In genomic region chr22:32309585-32310251, GRCh38 we compare ENCODE assay signal across 26 cellular contexts. TPM values are rescaled to one million over a fixed set of nuclear protein-coding genes. Genes with fewer than 3 reads are reported as not detected.
"Had no signal": no experiment of that assay in that cellular context is flagged by ENCODE, and none has a peak within 500 bp of the region (broad histone marks: within the 10 kb centered on the region; RNA-seq: fewer than 3 reads in every experiment).

No MANE protein-coding gene starts in this region.

- H3K27me3 ChIP-seq: ascending aorta, colonic mucosa, gastrocnemius medialis, ovary, right lobe of liver, upper lobe of left lung had no signal

- H3K36me3 Mint-ChIP-seq: stimulated activated effector memory CD8-positive, alpha-beta T cell treated with anti-CD3 and anti-CD28 coated beads, Interleukin-12 subunit alpha, Interleukin-12 subunit beta, amount 100 ng/mL, for 72 hours; WTC11 had no signal

- H3K27ac Mint-ChIP-seq: activated CD4-positive, alpha-beta memory T cell treated with anti-CD3 and anti-CD28 coated beads, Interleukin-2, amount 10 ng/mL, durations not matched to agents 7 days and 5 days; activated CD4-positive, alpha-beta T cell treated with anti-CD3 and anti-CD28 coated beads for 36 hours; activated T-cell treated with anti-CD3 and anti-CD28 coated beads, Interleukin-2, amount 50 U/mL, for 24 hours; naive thymus-derived CD4-positive, alpha-beta T cell; stimulated activated effector memory CD8-positive, alpha-beta T cell treated with anti-CD3 and anti-CD28 coated beads, Interleukin-12 subunit alpha, Interleukin-12 subunit beta, amount 100 ng/mL, for 72 hours; WTC11 had no signal

- H3K9me3 Mint-ChIP-seq: activated CD4-positive, alpha-beta memory T cell treated with anti-CD3 and anti-CD28 coated beads, Interleukin-2, amount 10 ng/mL, durations not matched to agents 7 days and 5 days; activated T-cell treated with anti-CD3 and anti-CD28 coated beads, Interleukin-2, amount 50 U/mL, for 24 hours; central memory CD8-positive, alpha-beta T cell; naive thymus-derived CD4-positive, alpha-beta T cell; stimulated activated effector memory CD8-positive, alpha-beta T cell treated with anti-CD3 and anti-CD28 coated beads, Interleukin-12 subunit alpha, Interleukin-12 subunit beta, amount 100 ng/mL, for 72 hours; WTC11 had no signal

- H3K4me3 Mint-ChIP-seq: activated CD4-positive, alpha-beta memory T cell treated with anti-CD3 and anti-CD28 coated beads, Interleukin-2, amount 10 ng/mL, durations not matched to agents 7 days and 5 days; activated CD4-positive, alpha-beta T cell treated with anti-CD3 and anti-CD28 coated beads for 36 hours; activated T-cell treated with anti-CD3 and anti-CD28 coated beads, Interleukin-2, amount 50 U/mL, for 24 hours; central memory CD8-positive, alpha-beta T cell; naive thymus-derived CD4-positive, alpha-beta T cell; stimulated activated effector memory CD8-positive, alpha-beta T cell treated with anti-CD3 and anti-CD28 coated beads, Interleukin-12 subunit alpha, Interleukin-12 subunit beta, amount 100 ng/mL, for 72 hours; WTC11 had no signal

- H3K36me3 ChIP-seq: ascending aorta, colonic mucosa, gastrocnemius medialis, ovary, right lobe of liver, stomach, upper lobe of left lung had no signal

- H3K4me1 ChIP-seq: ascending aorta, colonic mucosa, gastrocnemius medialis, right lobe of liver, stomach, upper lobe of left lung had no signal

- H3K4me1 Mint-ChIP-seq: activated CD4-positive, alpha-beta memory T cell treated with anti-CD3 and anti-CD28 coated beads, Interleukin-2, amount 10 ng/mL, durations not matched to agents 7 days and 5 days; activated CD4-positive, alpha-beta T cell treated with anti-CD3 and anti-CD28 coated beads for 36 hours; central memory CD8-positive, alpha-beta T cell; naive thymus-derived CD4-positive, alpha-beta T cell; stimulated activated effector memory CD8-positive, alpha-beta T cell treated with anti-CD3 and anti-CD28 coated beads, Interleukin-12 subunit alpha, Interleukin-12 subunit beta, amount 100 ng/mL, for 72 hours had no signal

- DNase-seq: activated CD4-positive, alpha-beta memory T cell treated with anti-CD3 and anti-CD28 coated beads, Interleukin-2, amount 10 ng/mL, durations not matched to agents 7 days and 5 days; activated CD4-positive, alpha-beta T cell treated with anti-CD3 and anti-CD28 coated beads for 36 hours; activated naive CD4-positive, alpha-beta T cell treated with anti-CD3 and anti-CD28 coated beads, Interleukin-2, amount 50 U/mL, for 16 hours; activated T-cell treated with anti-CD3 and anti-CD28 coated beads, Interleukin-2, amount 50 U/mL, for 24 hours; colonic mucosa; gastrocnemius medialis; head of caudate nucleus; kidney glomerular epithelial cell; left ventricle myocardium superior; mucosa of descending colon; naive thymus-derived CD4-positive, alpha-beta T cell; ovary; stimulated activated CD4-positive, alpha-beta T cell treated with anti-CD3 and anti-CD28 coated beads, Interleukin-4, amount 100 ng/mL, for 1 hour; stomach; upper lobe of left lung had no signal

- H3K9me3 ChIP-seq: ascending aorta, colonic mucosa, gastrocnemius medialis, mucosa of descending colon, ovary, right lobe of liver, stomach, upper lobe of left lung had no signal

- H3K4me2 ChIP-seq: smooth muscle cell had no signal

- H3K4me3 ChIP-seq: ascending aorta, colonic mucosa, gastrocnemius medialis, mucosa of descending colon, ovary, right lobe of liver, smooth muscle cell, stomach, upper lobe of left lung had no signal

- H3K27ac ChIP-seq: ascending aorta, colonic mucosa, gastrocnemius medialis, ovary, right lobe of liver, stomach, upper lobe of left lung had no signal

- ATAC-seq: activated CD4-positive, alpha-beta T cell treated with anti-CD3 and anti-CD28 coated beads for 36 hours; gastrocnemius medialis; left ventricle myocardium superior; mucosa of descending colon; naive thymus-derived CD4-positive, alpha-beta T cell; right lobe of liver; stimulated activated effector memory CD8-positive, alpha-beta T cell treated with anti-CD3 and anti-CD28 coated beads, Interleukin-12 subunit alpha, Interleukin-12 subunit beta, amount 100 ng/mL, for 72 hours; WTC11 had no signal

RNA-seq across cellular contexts. Expression of gene RFPL3, which starts 47.9 kb away (rescaled TPM):
- total RNA-seq: activated CD4-positive, alpha-beta memory T cell treated with anti-CD3 and anti-CD28 coated beads, Interleukin-2, amount 10 ng/mL, durations not matched to agents 7 days and 5 days; activated CD4-positive, alpha-beta T cell treated with anti-CD3 and anti-CD28 coated beads for 36 hours; ascending aorta; colonic mucosa; gastrocnemius medialis; left ventricle myocardium superior; mucosa of descending colon; naive thymus-derived CD4-positive, alpha-beta T cell; ovary; pulmonary artery endothelial cell; right lobe of liver; smooth muscle cell; stomach; T-helper 2 cell treated with Interferon-gamma antibody and Interleukin-4, amounts not matched to agents 100 ng/mL and 5 ng/mL, for 36 hours; temporal lobe; upper lobe of left lung; WTC11 had no signal
- polyA plus RNA-seq: adipose tissue; esophagus; naive thymus-derived CD4-positive, alpha-beta T cell; stomach had no signal

RNA-seq across cellular contexts. Expression of gene SLC5A4, which starts 54.6 kb away (rescaled TPM):
- total RNA-seq: activated CD4-positive, alpha-beta memory T cell treated with anti-CD3 and anti-CD28 coated beads, Interleukin-2, amount 10 ng/mL, durations not matched to agents 7 days and 5 days; activated CD4-positive, alpha-beta T cell treated with anti-CD3 and anti-CD28 coated beads for 36 hours; colonic mucosa; left ventricle myocardium superior; naive thymus-derived CD4-positive, alpha-beta T cell; smooth muscle cell; T-helper 2 cell treated with Interferon-gamma antibody and Interleukin-4, amounts not matched to agents 100 ng/mL and 5 ng/mL, for 36 hours had no signal
- polyA plus RNA-seq: naive thymus-derived CD4-positive, alpha-beta T cell; smooth muscle cell; stomach had no signal
